ENCODE assay signal across 13 cellular contexts in the genomic region with DNA sequence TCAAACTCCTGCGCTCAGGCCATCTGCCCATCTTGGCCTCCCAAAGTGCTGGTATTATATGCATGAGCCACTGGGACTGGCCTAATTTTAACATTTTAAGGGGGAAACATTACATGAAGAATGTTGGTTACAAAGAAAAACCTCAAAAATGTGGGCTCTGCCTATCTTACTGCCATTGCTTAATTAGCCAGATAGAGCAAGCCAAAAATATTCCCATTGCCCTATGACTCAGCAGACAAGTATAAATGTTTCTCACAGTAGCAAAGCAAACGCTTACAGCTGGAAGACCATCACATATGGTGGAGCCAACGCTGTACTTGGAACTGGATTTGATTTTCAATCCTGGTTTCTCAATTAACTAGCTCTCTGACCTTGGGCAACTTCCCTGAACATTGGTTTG.
DNase-seq lines count a peak whose midpoint lies in the region; ATAC-seq, FAIRE-seq and TF ChIP-seq lines count a peak whose summit lies in the region.
"Had no signal": no experiment of that assay in that cellular context is flagged by ENCODE, and none has a peak within 500 bp of the region (broad histone marks: within the 10 kb centered on the region; RNA-seq: fewer than 3 reads in every experiment).

No MANE protein-coding gene starts in this region.

- H3K27me3 ChIP-seq in psoas muscle (ENCODE audit: insufficient read depth in 3 of 3, low read length in 2 of 3): no peaks in the 10 kb centered on the region

- H3K27ac ChIP-seq in psoas muscle: no peak overlapping the region
- H3K27ac ChIP-seq: prostate gland had no signal

- no peaks in the 10 kb centered on the region for H3K9me3 ChIP-seq in psoas muscle
- H3K9me3 ChIP-seq: prostate gland had no signal

- TF ChIP-seq POLR2A in GM12891 (IDR thresholded peaks at IDR 0.05; ENCODE audit: low read depth, low read length): no peak

- ATAC-seq in psoas muscle (peak; percentile 65 to 83 (median 79)), GM19452 (IDR thresholded peaks at IDR 0.05; ENCODE audit: unreplicated experiment) (no peak), HG03378 (IDR thresholded peaks at IDR 0.05; ENCODE audit: unreplicated experiment) (no peak)

- FAIRE-seq in GM12891 (lab: Jason Lieb, UNC): no peak
- FAIRE-seq: colon had no signal

- TF ChIP-seq CTCF in epithelial cell of proximal tubule (conservative IDR thresholded peaks at IDR 0.05; ENCODE audit: low read depth, low read length): no peak
- no peak for TF ChIP-seq CTCF in psoas muscle (IDR thresholded peaks at IDR 0.05)

- peak; percentile 91 for DNase-seq in GM03348 (ENCODE audit: low spot score)
- peak; percentile 39 for DNase-seq in NCI-H446 treated with DMSO at 0.1 percent for 48 hours (lab: John Stamatoyannopoulos, UW)
- DNase-seq in epithelial cell of proximal tubule (ENCODE audit: low read depth): peak; percentile 49
- no peak for DNase-seq in psoas muscle
- no peak for DNase-seq in GM12891 (ENCODE audit: insufficient read length, low spot score)
- no peak for DNase-seq in midbrain (lab: John Stamatoyannopoulos, UW)
- DNase-seq: immature natural killer cell, NCI-H526 treated with DMSO at 0.1 percent for 48 hours, T-helper 9 cell had no signal

- intact Hi-C loops in psoas muscle (cut with DNase I): loop anchor here in 1 of 2 donors (5.0 kb wide), 2 partner anchors 447 to 487 kb away; no protein-coding TSS in a partner anchor

- H3K4me3 ChIP-seq in epithelial cell of proximal tubule (ENCODE audit: low read depth, low read length) (no peak overlapping the region), psoas muscle (no peak overlapping the region)
- H3K4me3 ChIP-seq: prostate gland had no signal

- peaks cover 5% of the 10 kb centered on the region for H3K4me1 ChIP-seq in psoas muscle

- 36 to 44% (median 40%) methylated on average over 3 of the region's 3 CpGs for WGBS in psoas muscle, 3 donors

- H3K36me3 ChIP-seq in psoas muscle (ENCODE audit: insufficient read depth in 1 of 2, low read depth in 1 of 2): no peaks in the 10 kb centered on the region
- H3K36me3 ChIP-seq: prostate gland had no signal

TF ChIP-seq in GM12891, 5 proteins besides CTCF, POLR2A, EP300 and RAD21:
- TF ChIP-seq TAF1 (IDR thresholded peaks at IDR 0.05; ENCODE audit: low read depth, low read length) (no peak), SPI1 (IDR thresholded peaks at IDR 0.05; ENCODE audit: low read depth, low read length) (no peak), PAX5 (IDR thresholded peaks at IDR 0.05; ENCODE audit: insufficient read depth, low read length, severe bottlenecking) (no peak), POLR2AphosphoS5 (IDR thresholded peaks at IDR 0.05; ENCODE audit: low read depth, low read length) (no peak), POU2F2 (IDR thresholded peaks at IDR 0.05; ENCODE audit: low read depth, low read length) (no peak)

Comparison
In these comparisons a context has a peak if more than half of its experiments do, and no peak if none do; other contexts are left out.
1. DNase-seq: peak in GM03348 (single experiment), NCI-H446 treated with DMSO at 0.1 percent for 48 hours (single experiment) and epithelial cell of proximal tubule (single experiment); none in psoas muscle (0 of 2), GM12891 (single experiment) and midbrain (single experiment).
2. ATAC-seq: peak in psoas muscle (4 of 4); none in GM19452 (single experiment) and HG03378 (single experiment).